Comparison of ENCODE assay signal across 13 cellular contexts in the genomic region with DNA sequence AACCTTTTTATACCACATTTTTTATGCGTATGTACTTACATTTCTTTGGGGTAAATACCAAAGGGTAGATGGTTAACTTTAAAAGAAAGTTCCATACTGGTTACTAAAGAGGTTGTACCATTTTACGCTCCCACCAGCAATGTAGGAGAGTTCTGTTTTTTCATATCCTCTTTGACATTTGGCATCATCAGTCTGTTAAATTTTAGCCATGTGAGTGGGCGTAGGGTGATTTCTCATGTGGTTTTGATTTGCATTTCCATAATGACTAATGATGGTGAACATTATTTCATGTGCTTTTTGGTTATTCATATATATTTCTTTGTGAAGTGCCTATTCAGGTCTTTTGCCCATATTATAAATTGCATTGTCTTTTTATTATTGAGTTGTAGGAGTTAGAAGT.
DNase-seq lines count a peak whose midpoint lies in the region; ATAC-seq and TF ChIP-seq lines count a peak whose summit lies in the region.
"Had no signal": no experiment of that assay in that cellular context is flagged by ENCODE, and none has a peak within 500 bp of the region (broad histone marks: within the 10 kb centered on the region; RNA-seq: fewer than 3 reads in every experiment).

No MANE protein-coding gene starts in this region.

- H3K27ac ChIP-seq in mesenchymal stem cell (ENCODE audit: low read length, poor library complexity, severe bottlenecking) = no peak overlapping the region
- no peak overlapping the region for H3K27ac ChIP-seq in dorsolateral prefrontal cortex
- H3K27ac ChIP-seq: suprapubic skin had no signal

- intact Hi-C loops in dorsolateral prefrontal cortex (cut with DNase I) = loop anchor here in 1 of 2 donors (10.0 kb wide), 1 partner anchor 1412 kb away; no protein-coding TSS in a partner anchor

- no peak overlapping the region for H3K9ac ChIP-seq in mesenchymal stem cell (ENCODE audit: low read length)

- H3K4ac ChIP-seq in mesenchymal stem cell (ENCODE audit: low read depth in 1 of 2, low read length in 2 of 2) = no peak overlapping the region

- no peak overlapping the region for H4K91ac ChIP-seq in mesenchymal stem cell (ENCODE audit: low read length)

- ATAC-seq in GM18867 (IDR thresholded peaks at IDR 0.05; ENCODE audit: unreplicated experiment) (peak; percentile 88), GM21423 (IDR thresholded peaks at IDR 0.05; ENCODE audit: unreplicated experiment) (peak; percentile 98), HG03103 (IDR thresholded peaks at IDR 0.05; ENCODE audit: low read depth, unreplicated experiment) (peak; percentile 82), SK-N-SH treated with all-trans-retinoic acid at 6 μM for 48 hours (no peak)

- H2BK15ac ChIP-seq in mesenchymal stem cell (ENCODE audit: low read depth, poor library complexity, severe bottlenecking) = no peak overlapping the region

- H3K36me3 ChIP-seq in mesenchymal stem cell (ENCODE audit: control insufficient read depth in 1 of 2, insufficient read depth in 2 of 2, low read depth in 1 of 2, low read length in 2 of 2) = no peaks in the 10 kb centered on the region
- H3K36me3 ChIP-seq: suprapubic skin had no signal

- DNase-seq in fibroblast of mammary gland (ENCODE audit: low read depth) (peak; percentile 85), SKM-1 treated with dmso at 0.1 percent for 144 hours (lab: John Stamatoyannopoulos, UW; ENCODE audit: unreplicated experiment) (no peak), mesenchymal stem cell (no peak), dorsolateral prefrontal cortex (no peak)
- DNase-seq: DND-41, HFFc6, NCI-H187 treated with DMSO at 0.1 percent for 48 hours, Right ventricle myocardium superior had no signal

- no peaks in the 10 kb centered on the region for H3K4me1 ChIP-seq in mesenchymal stem cell (ENCODE audit: control insufficient read depth, insufficient read depth, low read depth, low read length)
- H3K4me1 ChIP-seq: suprapubic skin had no signal

- WGBS in mesenchymal stem cell = 96% methylated on average over 2 of the region's 3 CpGs

- H2BK120ac ChIP-seq in mesenchymal stem cell (ENCODE audit: low read depth, low read length) = no peak overlapping the region

- no peak overlapping the region for H3K18ac ChIP-seq in mesenchymal stem cell (ENCODE audit: low read depth in 1 of 2, low read length in 2 of 2)

- no peak overlapping the region for H2AFZ ChIP-seq in mesenchymal stem cell (ENCODE audit: low read depth, low read length)

- H4K8ac ChIP-seq in mesenchymal stem cell (ENCODE audit: low read length) = no peak overlapping the region

- no peak overlapping the region for H2AK5ac ChIP-seq in mesenchymal stem cell (ENCODE audit: low read length, severe bottlenecking)

- TF ChIP-seq CTCF in fibroblast of mammary gland (conservative IDR thresholded peaks at IDR 0.05; ENCODE audit: control insufficient read depth, insufficient read depth, low read depth, low read length) = no peak
- TF ChIP-seq CTCF in dorsolateral prefrontal cortex (IDR thresholded peaks at IDR 0.05 in 54 of 56, conservative IDR thresholded peaks at IDR 0.05 in 2 of 56; ENCODE audit: low read depth in 1 of 56, partially characterized antibody in 56 of 56) = no peak

- no peaks in the 10 kb centered on the region for H3K79me1 ChIP-seq in mesenchymal stem cell (replicated peaks; ENCODE audit: low read length, poor library complexity, severe bottlenecking)

- no peak overlapping the region for H2BK12ac ChIP-seq in mesenchymal stem cell (ENCODE audit: low read length in 2 of 2)

- H3K27me3 ChIP-seq in mesenchymal stem cell (ENCODE audit: control insufficient read depth in 1 of 2, insufficient read depth in 1 of 2, low read length in 2 of 2) = no peaks in the 10 kb centered on the region
- no peaks in the 10 kb centered on the region for H3K27me3 ChIP-seq in dorsolateral prefrontal cortex
- H3K27me3 ChIP-seq: suprapubic skin had no signal

- H3K4me3 ChIP-seq in fibroblast of mammary gland (ENCODE audit: control insufficient read depth, low read depth, low read length) (no peak overlapping the region), mesenchymal stem cell (ENCODE audit: insufficient read depth in 1 of 2, low read depth in 1 of 2, low read length in 2 of 2) (no peak overlapping the region), dorsolateral prefrontal cortex (no peak overlapping the region)
- H3K4me3 ChIP-seq: suprapubic skin had no signal

- H3K14ac ChIP-seq in mesenchymal stem cell (ENCODE audit: low read length in 2 of 2) = no peak overlapping the region

- no peak overlapping the region for H3K23ac ChIP-seq in mesenchymal stem cell (ENCODE audit: low read length in 2 of 2)

- H2BK5ac ChIP-seq in mesenchymal stem cell (ENCODE audit: low read depth, low read length, poor library complexity, severe bottlenecking) = no peak overlapping the region

- H3K9me3 ChIP-seq in mesenchymal stem cell (ENCODE audit: control insufficient read depth, low read length) = no peaks in the 10 kb centered on the region
- H3K9me3 ChIP-seq: suprapubic skin had no signal

- no peak overlapping the region for H3K4me2 ChIP-seq in mesenchymal stem cell (ENCODE audit: low read length, poor library complexity, severe bottlenecking)

TF ChIP-seq in SK-N-SH treated with all-trans-retinoic acid at 6 μM for 48 hours, 23 proteins besides CTCF, POLR2A, EP300 and RAD21:
- TF ChIP-seq ZFP30 (CRISPR knock-in tag; IDR thresholded peaks at IDR 0.05) = no peak
- no peak for TF ChIP-seq ZFP3 (CRISPR knock-in tag; IDR thresholded peaks at IDR 0.05)
TF ChIP-seq in SK-N-SH treated with all-trans-retinoic acid at 6 μM for 48 hours: peak in this region for 0.
